In the genomic region with DNA sequence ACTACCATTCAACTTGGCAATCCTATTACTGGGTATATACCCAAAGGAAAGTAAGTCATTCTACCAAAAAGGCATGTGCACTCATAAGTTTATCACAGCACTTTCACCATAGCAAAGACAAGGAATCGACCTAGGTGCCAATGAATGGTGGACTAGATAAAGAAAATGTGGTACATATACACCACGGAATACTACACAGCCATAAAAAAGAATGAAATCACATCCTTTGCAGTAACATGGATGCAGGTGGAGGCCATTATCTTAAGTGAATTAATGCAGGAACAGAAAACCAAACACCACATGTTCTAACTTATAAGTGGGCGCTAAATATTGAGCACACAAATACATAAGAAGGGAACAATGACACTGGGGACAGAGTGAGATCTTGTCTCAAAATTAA, we compare ENCODE assay signal across 28 cellular contexts.
"Had no signal": no experiment of that assay in that cellular context is flagged by ENCODE, and none has a peak within 500 bp of the region (broad histone marks: within the 10 kb centered on the region; RNA-seq: fewer than 3 reads in every experiment).

No MANE protein-coding gene starts in this region.

- FAIRE-seq: endometrium, endothelial cell of umbilical vein, frontal cortex had no signal

- H3K4me1 ChIP-seq: colonic mucosa, esophagus muscularis mucosa, esophagus squamous epithelium, foreskin keratinocyte, gastrocnemius medialis, gastroesophageal sphincter had no signal

- H2AFZ ChIP-seq: hepatocyte had no signal

- ATAC-seq: effector memory CD8-positive, alpha-beta T cell; esophagus mucosa; foreskin keratinocyte; gastrocnemius medialis; gastroesophageal sphincter; heart left ventricle; heart right ventricle had no signal

- H3K9me3 ChIP-seq: colonic mucosa, esophagus muscularis mucosa, esophagus squamous epithelium, gastrocnemius medialis, gastroesophageal sphincter, heart left ventricle, heart right ventricle had no signal

- H3K79me2 ChIP-seq: hepatocyte had no signal

- H3K27me3 ChIP-seq: colonic mucosa, dorsolateral prefrontal cortex, esophagus muscularis mucosa, esophagus squamous epithelium, foreskin keratinocyte, gastrocnemius medialis, gastroesophageal sphincter, heart left ventricle, hepatocyte had no signal

- H3K4me2 ChIP-seq: hepatocyte had no signal

- H3K27ac ChIP-seq: colonic mucosa, coronary artery, dorsolateral prefrontal cortex, epithelial cell of prostate, esophagus muscularis mucosa, esophagus squamous epithelium, foreskin keratinocyte, gastrocnemius medialis, gastroesophageal sphincter, heart left ventricle, heart right ventricle, hepatocyte had no signal

- H3K4me3 ChIP-seq: colonic mucosa, coronary artery, dorsolateral prefrontal cortex, esophagus muscularis mucosa, esophagus squamous epithelium, gastrocnemius medialis, gastroesophageal sphincter, heart left ventricle, heart right ventricle, hepatocyte had no signal

- H3K36me3 ChIP-seq: colonic mucosa, esophagus muscularis mucosa, esophagus squamous epithelium, gastrocnemius medialis, gastroesophageal sphincter, heart left ventricle, heart right ventricle had no signal

- DNase-seq: colonic mucosa; cortex of kidney; dermis blood vessel endothelial cell; dorsolateral prefrontal cortex; effector CD4-positive, alpha-beta T cell; effector CD8-positive, alpha-beta T cell; effector memory CD4-positive, alpha-beta T cell; effector memory CD8-positive, alpha-beta T cell; endodermal cell; erythroblast; esophagus squamous epithelium; foreskin fibroblast; foreskin keratinocyte; foreskin melanocyte; gastrocnemius medialis; glutamatergic neuron; head of caudate nucleus; heart left ventricle; heart right ventricle had no signal
